24 cellular contexts compared by ENCODE assay signal in genomic region chr5:76153996-76154395, GRCh38.
"Had no signal": no experiment of that assay in that cellular context is flagged by ENCODE, and none has a peak within 500 bp of the region (broad histone marks: within the 10 kb centered on the region; RNA-seq: fewer than 3 reads in every experiment).

No MANE protein-coding gene starts in this region.

- DNase-seq: islet precursor cell; left ventricle myocardium inferior; midbrain; mucosa of descending colon; naive thymus-derived CD4-positive, alpha-beta T cell; pancreas; posterior cingulate gyrus; right lobe of liver; stimulated activated CD4-positive, alpha-beta T cell treated with anti-CD3 and anti-CD28 coated beads, Interleukin-1b, Interleukin-23, amount 100 ng/mL, for 48 hours; stimulated activated CD4-positive, alpha-beta T cell treated with anti-CD3 and anti-CD28 coated beads, Interleukin-2, amount 100 ng/mL, for 48 hours; stimulated activated CD4-positive, alpha-beta T cell treated with anti-CD3 and anti-CD28 coated beads, Interleukin-4, amount 100 ng/mL, for 4 hours; stimulated activated CD8-positive, alpha-beta memory T cell treated with anti-CD3 and anti-CD28 coated beads, Interleukin-4, amount 100 ng/mL, for 48 hours; stimulated activated naive CD4-positive, alpha-beta T cell treated with Interleukin-2 at 50 U/mL for 16 hours; stimulated activated naive CD8-positive, alpha-beta T cell treated with anti-CD3 and anti-CD28 coated beads, Interleukin-15, amount 100 ng/mL, for 72 hours; substantia nigra; uterus had no signal

- H3K36me3 Mint-ChIP-seq: stimulated activated memory B cell treated with anti-CD40 and anti-IgM and Interleukin-4, amounts not matched to agents 10 μg/mL and 1 μg/mL and 100 μg/mL, for 72 hours; type B pancreatic cell had no signal

- H3K4me1 Mint-ChIP-seq: naive thymus-derived CD4-positive, alpha-beta T cell; stimulated activated memory B cell treated with anti-CD40 and anti-IgM and Interleukin-4, amounts not matched to agents 10 μg/mL and 1 μg/mL and 100 μg/mL, for 72 hours; stimulated activated naive CD8-positive, alpha-beta T cell treated with anti-CD3 and anti-CD28 coated beads, Interleukin-15, amount 100 ng/mL, for 72 hours had no signal

- H3K4me3 Mint-ChIP-seq: naive thymus-derived CD4-positive, alpha-beta T cell; natural killer cell treated with Interleukin-12 subunit alpha and Interleukin-12 subunit beta and Interleukin-15 and Interleukin-18, amount 100 ng/mL, for 72 hours; stimulated activated memory B cell treated with anti-CD40 and anti-IgM and Interleukin-4, amounts not matched to agents 10 μg/mL and 1 μg/mL and 100 μg/mL, for 72 hours; stimulated activated naive CD8-positive, alpha-beta T cell treated with anti-CD3 and anti-CD28 coated beads, Interleukin-15, amount 100 ng/mL, for 72 hours; type B pancreatic cell had no signal

- H3K36me3 ChIP-seq: left ventricle myocardium inferior, pancreas, prostate gland, right atrium auricular region, right lobe of liver, tibial nerve, uterus had no signal

- H3K4me3 ChIP-seq: left ventricle myocardium inferior, lung, mucosa of descending colon, pancreas, prostate gland, right atrium auricular region, right lobe of liver, smooth muscle cell, tibial nerve, uterus had no signal

- H3K27ac Mint-ChIP-seq: naive thymus-derived CD4-positive, alpha-beta T cell; natural killer cell treated with Interleukin-12 subunit alpha and Interleukin-12 subunit beta and Interleukin-15 and Interleukin-18, amount 100 ng/mL, for 72 hours; stimulated activated memory B cell treated with anti-CD40 and anti-IgM and Interleukin-4, amounts not matched to agents 10 μg/mL and 1 μg/mL and 100 μg/mL, for 72 hours; type B pancreatic cell had no signal

- H3K4me1 ChIP-seq: left ventricle myocardium inferior, pancreas, prostate gland, right atrium auricular region, right lobe of liver, tibial nerve, uterus had no signal

- H3K4me2 ChIP-seq: smooth muscle cell had no signal

- H3K9me3 Mint-ChIP-seq: natural killer cell treated with Interleukin-12 subunit alpha and Interleukin-12 subunit beta and Interleukin-15 and Interleukin-18, amount 100 ng/mL, for 72 hours; type B pancreatic cell had no signal

- H3K27me3 ChIP-seq: pancreas, right atrium auricular region, right lobe of liver, tibial nerve, uterus had no signal

- ATAC-seq: mucosa of descending colon; naive thymus-derived CD4-positive, alpha-beta T cell; natural killer cell treated with Interleukin-12 subunit alpha and Interleukin-12 subunit beta and Interleukin-15 and Interleukin-18, amount 100 ng/mL, for 72 hours; pancreas; right lobe of liver; stimulated activated memory B cell treated with anti-CD40 and anti-IgM and Interleukin-4, amounts not matched to agents 10 μg/mL and 1 μg/mL and 100 μg/mL, for 72 hours; stimulated activated naive CD8-positive, alpha-beta T cell treated with anti-CD3 and anti-CD28 coated beads, Interleukin-15, amount 100 ng/mL, for 72 hours had no signal

- H3K27ac ChIP-seq: left ventricle myocardium inferior, pancreas, prostate gland, right atrium auricular region, right lobe of liver, tibial nerve, uterus had no signal
